Comparison of ENCODE assay signal across 3 cellular contexts in the genomic region with DNA sequence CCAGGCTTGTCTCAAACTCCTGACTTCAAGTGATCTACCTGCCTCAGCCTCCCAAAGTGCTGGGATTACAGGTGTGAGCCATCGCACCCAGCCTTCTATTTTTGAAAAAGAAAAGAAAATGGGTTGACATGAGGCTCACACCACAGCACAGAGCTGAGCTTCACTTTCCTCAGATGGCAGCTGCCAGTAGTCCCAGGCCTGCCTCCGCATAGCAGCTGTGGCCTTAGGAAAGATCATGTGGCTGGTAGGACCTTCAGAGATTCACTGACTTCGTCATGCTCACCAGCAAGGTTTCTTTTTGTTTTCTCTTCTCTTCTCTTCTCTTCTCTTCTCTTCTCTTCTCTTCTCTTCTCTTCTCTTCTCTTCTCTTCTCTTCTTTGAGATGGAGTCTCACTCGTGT. TPM values are rescaled to one million over a fixed set of nuclear protein-coding genes. Genes with fewer than 3 reads are reported as not detected.
"Had no signal": no experiment of that assay in that cellular context is flagged by ENCODE, and none has a peak within 500 bp of the region (broad histone marks: within the 10 kb centered on the region; RNA-seq: fewer than 3 reads in every experiment).

No MANE protein-coding gene starts in this region.

RNA-seq across cellular contexts. Expression of a gene that starts 13.8 kb away (rescaled TPM):
- total RNA-seq: HT1080, K562 had no signal
- polyA plus RNA-seq: IMR-90, K562 had no signal
